In the genomic region with DNA sequence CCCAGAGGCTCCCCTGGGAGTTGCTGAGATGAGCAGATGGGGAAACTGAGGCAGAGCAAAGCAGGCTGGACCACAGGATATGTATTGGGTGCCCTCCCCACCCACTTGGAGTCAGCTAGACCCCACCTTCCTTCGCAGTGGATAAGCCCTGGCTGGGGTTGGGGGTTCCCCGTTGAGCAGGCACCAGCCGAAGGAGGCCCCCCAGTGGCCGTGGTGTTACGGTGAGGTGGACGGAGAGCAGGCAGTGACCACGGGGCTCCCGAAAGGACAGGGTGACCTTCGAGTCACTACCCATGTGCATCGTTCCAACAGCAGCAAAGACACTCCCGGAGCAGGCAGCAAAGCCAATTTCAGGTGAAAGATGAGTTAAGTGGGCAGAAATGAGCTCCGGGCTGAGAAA, we compare ENCODE assay signal across 12 cellular contexts.
A peak's percentile ranks its signal among the peaks of the same experiment; 100 is the strongest.
DNase-seq lines count a peak whose midpoint lies in the region; ATAC-seq and TF ChIP-seq lines count a peak whose summit lies in the region.
"Had no signal": no experiment of that assay in that cellular context is flagged by ENCODE, and none has a peak within 500 bp of the region (broad histone marks: within the 10 kb centered on the region; RNA-seq: fewer than 3 reads in every experiment).

No MANE protein-coding gene starts in this region.

- H3K27me3 Mint-ChIP-seq in Calu3 (ENCODE audit: unreplicated experiment): peaks cover 43% of the 10 kb centered on the region

- peak; percentile 36; the same call in 1 of the 2 replicates for TF ChIP-seq RAD21 in Ishikawa (IDR thresholded peaks at IDR 0.05; ENCODE audit: low read depth)

- TF ChIP-seq EP300 in Ishikawa (IDR thresholded peaks at IDR 0.05; ENCODE audit: borderline replicate concordance): no peak

- H3K4me3 Mint-ChIP-seq in Calu3 (ENCODE audit: low read depth, unreplicated experiment): no peak overlapping the region

- ATAC-seq in HG03460 (IDR thresholded peaks at IDR 0.05; ENCODE audit: unreplicated experiment): no peak

- no peaks in the 10 kb centered on the region for H3K9me3 Mint-ChIP-seq in Calu3 (ENCODE audit: low read depth, unreplicated experiment)

- H3K4me1 Mint-ChIP-seq in Calu3 (ENCODE audit: low read depth, unreplicated experiment): no peaks in the 10 kb centered on the region

- CTCF ChIA-PET in Calu3 (lab: Charles Lee): no interaction called here

- peaks cover 5% of the 10 kb centered on the region for H3K36me3 Mint-ChIP-seq in Calu3 (ENCODE audit: insufficient read depth, unreplicated experiment)

- intact Hi-C loops in Calu3 (cut with micrococcal nuclease; ENCODE audit: unreplicated experiment): no loop called here

- H3K27ac Mint-ChIP-seq in Calu3 (ENCODE audit: unreplicated experiment): no peak overlapping the region

- no peak for TF ChIP-seq CTCF in Calu3 (IDR thresholded peaks at IDR 0.05; ENCODE audit: unreplicated experiment)

- DNase-seq in Calu3 (peak; percentile 23), dermis microvascular lymphatic vessel endothelial cell (ENCODE audit: low read depth in 2 of 2) (peak; percentile 4 to 47), lung microvascular endothelial cell (ENCODE audit: low read depth in 2 of 2) (peak; percentile 10 to 56), NCI-H2107 treated with DMSO at 0.1 percent for 48 hours (lab: John Stamatoyannopoulos, UW; ENCODE audit: unreplicated experiment) (no peak), NCI-H2029 (lab: John Stamatoyannopoulos, UW) (no peak), NK-92 (lab: John Stamatoyannopoulos, UW; ENCODE audit: unreplicated experiment) (no peak)
- DNase-seq: DMS79 treated with DMSO at 0.1 percent for 48 hours, NCI-H1694, pancreas, SHP77 treated with DMSO at 0.1 percent for 48 hours had no signal

- BruUV-seq in Calu3 (replicated peaks; lab: Mats Ljungman, UMichigan): no TSS peak

TF ChIP-seq in Ishikawa, 13 proteins besides CTCF, POLR2A, EP300 and RAD21:
- no peak for TF ChIP-seq NFIC (IDR thresholded peaks at IDR 0.05)
- TF ChIP-seq EGR1 (IDR thresholded peaks at IDR 0.05): no peak
- TF ChIP-seq TAF1 (IDR thresholded peaks at IDR 0.05; ENCODE audit: low read depth): no peak
- TF ChIP-seq, protein P1, sequence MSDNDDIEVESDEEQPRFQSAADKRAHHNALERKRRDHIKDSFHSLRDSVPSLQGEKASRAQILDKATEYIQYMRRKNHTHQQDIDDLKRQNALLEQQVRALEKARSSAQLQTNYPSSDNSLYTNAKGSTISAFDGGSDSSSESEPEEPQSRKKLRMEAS (IDR thresholded peaks at IDR 0.05): no peak
- no peak for TF ChIP-seq TCF12 (IDR thresholded peaks at IDR 0.05; ENCODE audit: low read depth)
- TF ChIP-seq ZBTB7A (IDR thresholded peaks at IDR 0.05; ENCODE audit: low read depth): no peak
- TF ChIP-seq, protein P2, sequence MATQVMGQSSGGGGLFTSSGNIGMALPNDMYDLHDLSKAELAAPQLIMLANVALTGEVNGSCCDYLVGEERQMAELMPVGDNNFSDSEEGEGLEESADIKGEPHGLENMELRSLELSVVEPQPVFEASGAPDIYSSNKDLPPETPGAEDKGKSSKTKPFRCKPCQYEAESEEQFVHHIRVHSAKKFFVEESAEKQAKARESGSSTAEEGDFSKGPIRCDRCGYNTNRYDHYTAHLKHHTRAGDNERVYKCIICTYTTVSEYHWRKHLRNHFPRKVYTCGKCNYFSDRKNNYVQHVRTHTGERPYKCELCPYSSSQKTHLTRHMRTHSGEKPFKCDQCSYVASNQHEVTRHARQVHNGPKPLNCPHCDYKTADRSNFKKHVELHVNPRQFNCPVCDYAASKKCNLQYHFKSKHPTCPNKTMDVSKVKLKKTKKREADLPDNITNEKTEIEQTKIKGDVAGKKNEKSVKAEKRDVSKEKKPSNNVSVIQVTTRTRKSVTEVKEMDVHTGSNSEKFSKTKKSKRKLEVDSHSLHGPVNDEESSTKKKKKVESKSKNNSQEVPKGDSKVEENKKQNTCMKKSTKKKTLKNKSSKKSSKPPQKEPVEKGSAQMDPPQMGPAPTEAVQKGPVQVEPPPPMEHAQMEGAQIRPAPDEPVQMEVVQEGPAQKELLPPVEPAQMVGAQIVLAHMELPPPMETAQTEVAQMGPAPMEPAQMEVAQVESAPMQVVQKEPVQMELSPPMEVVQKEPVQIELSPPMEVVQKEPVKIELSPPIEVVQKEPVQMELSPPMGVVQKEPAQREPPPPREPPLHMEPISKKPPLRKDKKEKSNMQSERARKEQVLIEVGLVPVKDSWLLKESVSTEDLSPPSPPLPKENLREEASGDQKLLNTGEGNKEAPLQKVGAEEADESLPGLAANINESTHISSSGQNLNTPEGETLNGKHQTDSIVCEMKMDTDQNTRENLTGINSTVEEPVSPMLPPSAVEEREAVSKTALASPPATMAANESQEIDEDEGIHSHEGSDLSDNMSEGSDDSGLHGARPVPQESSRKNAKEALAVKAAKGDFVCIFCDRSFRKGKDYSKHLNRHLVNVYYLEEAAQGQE (IDR thresholded peaks at IDR 0.05; ENCODE audit: low read depth): no peak
- TF ChIP-seq FOXM1 (IDR thresholded peaks at IDR 0.05; ENCODE audit: borderline replicate concordance, low read depth): no peak
- no peak for TF ChIP-seq TEAD4 (IDR thresholded peaks at IDR 0.05)
- TF ChIP-seq YY1 (IDR thresholded peaks at IDR 0.05; ENCODE audit: low read depth): no peak
- TF ChIP-seq CEBPB (IDR thresholded peaks at IDR 0.05): no peak
- no peak for TF ChIP-seq CREB1 (IDR thresholded peaks at IDR 0.05; ENCODE audit: low read depth)
- TF ChIP-seq, protein P3, sequence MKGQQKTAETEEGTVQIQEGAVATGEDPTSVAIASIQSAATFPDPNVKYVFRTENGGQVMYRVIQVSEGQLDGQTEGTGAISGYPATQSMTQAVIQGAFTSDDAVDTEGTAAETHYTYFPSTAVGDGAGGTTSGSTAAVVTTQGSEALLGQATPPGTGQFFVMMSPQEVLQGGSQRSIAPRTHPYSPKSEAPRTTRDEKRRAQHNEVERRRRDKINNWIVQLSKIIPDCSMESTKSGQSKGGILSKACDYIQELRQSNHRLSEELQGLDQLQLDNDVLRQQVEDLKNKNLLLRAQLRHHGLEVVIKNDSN (IDR thresholded peaks at IDR 0.05): no peak

Comparison
In these comparisons a context has a peak if more than half of its experiments do, and no peak if none do; other contexts are left out.
1. DNase-seq: peak in Calu3 (single experiment), dermis microvascular lymphatic vessel endothelial cell (2 of 2) and lung microvascular endothelial cell (2 of 2); none in NCI-H2107 treated with DMSO at 0.1 percent for 48 hours (single experiment), NCI-H2029 (single experiment) and NK-92 (single experiment).